ENCODE assay signal across 11 cellular contexts in the genomic region with DNA sequence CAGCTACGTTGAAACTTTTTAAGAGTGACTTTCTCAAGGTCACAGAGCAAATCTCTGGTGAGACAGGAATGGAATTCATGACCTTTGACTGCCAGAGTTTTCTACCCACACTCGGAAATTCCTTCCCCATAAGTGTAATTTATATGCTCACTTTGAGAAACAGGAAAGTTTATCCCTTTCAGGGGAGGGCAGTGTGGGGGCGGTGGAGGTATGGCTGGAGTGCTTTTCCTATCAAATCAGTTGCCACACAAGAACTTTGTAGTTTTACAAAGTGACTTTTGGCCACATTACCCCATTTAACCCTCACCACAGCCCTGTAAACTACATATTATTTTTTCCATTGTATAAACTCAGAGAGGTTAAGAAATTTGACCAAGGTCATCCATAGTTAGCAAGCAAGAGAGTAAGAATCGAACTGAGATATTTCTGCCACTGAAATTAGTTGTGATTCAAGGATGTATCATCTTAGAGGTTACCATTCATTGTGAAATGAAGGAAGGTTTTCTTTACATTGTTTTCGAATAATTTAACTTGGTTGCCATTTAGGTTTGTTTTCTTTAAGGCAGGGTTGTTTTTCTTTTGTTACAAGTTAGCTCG. TPM values are rescaled to one million over a fixed set of nuclear protein-coding genes. Genes with fewer than 3 reads are reported as not detected.
DNase-seq lines count a peak whose midpoint lies in the region; ATAC-seq and TF ChIP-seq lines count a peak whose summit lies in the region.
"Had no signal": no experiment of that assay in that cellular context is flagged by ENCODE, and none has a peak within 500 bp of the region (broad histone marks: within the 10 kb centered on the region; RNA-seq: fewer than 3 reads in every experiment).

No MANE protein-coding gene starts in this region.

- POLR2A ChIA-PET in activated CD4-positive, alpha-beta T cell treated with anti-CD3 and anti-CD28 coated beads for 36 hours (lab: Charles Lee) = no interaction called here
- POLR2A ChIA-PET in activated CD4-positive, alpha-beta T cell treated with anti-CD3 and anti-CD28 coated beads, Interleukin-2, amount 10 ng/mL, durations not matched to agents 7 days and 5 days (lab: Charles Lee) = no interaction called here

- peaks cover 85% of the 10 kb centered on the region for H3K79me2 ChIP-seq in OCI-LY1 (ENCODE audit: insufficient read depth, low read length)

- H2AFZ ChIP-seq in OCI-LY1 (ENCODE audit: low read length) = no peak overlapping the region
- H2AFZ ChIP-seq: PC-9 had no signal

- H3K27me3 Mint-ChIP-seq in activated CD4-positive, alpha-beta T cell treated with anti-CD3 and anti-CD28 coated beads for 36 hours = no peaks in the 10 kb centered on the region
- H3K27me3 Mint-ChIP-seq in activated CD4-positive, alpha-beta T cell treated with anti-CD3 and anti-CD28 coated beads, Interleukin-2, amount 10 ng/mL, durations not matched to agents 7 days and 5 days = no peaks in the 10 kb centered on the region
- H3K27me3 Mint-ChIP-seq in chondrocyte (ENCODE audit: low read depth) = no peaks in the 10 kb centered on the region

- TF ChIP-seq CTCF in OCI-LY1 (IDR thresholded peaks at IDR 0.05; ENCODE audit: low read length) = no peak
- no peak for TF ChIP-seq CTCF in chondrocyte (IDR thresholded peaks at IDR 0.05)
- TF ChIP-seq CTCF in psoas muscle (IDR thresholded peaks at IDR 0.05) = no peak

- H3K9me2 ChIP-seq in OCI-LY1 (ENCODE audit: low read depth, low read length) = no peaks in the 10 kb centered on the region

- H3K27ac ChIP-seq in OCI-LY1 (ENCODE audit: low read depth, low read length, poor library complexity, severe bottlenecking) (peak overlapping the region; percentile 87), psoas muscle (no peak overlapping the region)
- H3K27ac ChIP-seq: PC-9, upper lobe of left lung had no signal

- H3K27ac Mint-ChIP-seq in activated CD4-positive, alpha-beta T cell treated with anti-CD3 and anti-CD28 coated beads for 36 hours = peak overlapping the region; percentile 80
- no peak overlapping the region for H3K27ac Mint-ChIP-seq in activated CD4-positive, alpha-beta T cell treated with anti-CD3 and anti-CD28 coated beads, Interleukin-2, amount 10 ng/mL, durations not matched to agents 7 days and 5 days
- peak overlapping the region; percentile 83 for H3K27ac Mint-ChIP-seq in chondrocyte (ENCODE audit: unreplicated experiment)

- CTCF ChIA-PET in activated CD4-positive, alpha-beta T cell treated with anti-CD3 and anti-CD28 coated beads for 36 hours (lab: Charles Lee) = interaction anchor here (1.0 to 1.1 kb wide), 2 partner anchors 10 to 292 kb away, joined by 3 read pairs; no protein-coding TSS in a partner anchor
- CTCF ChIA-PET in activated CD4-positive, alpha-beta T cell treated with anti-CD3 and anti-CD28 coated beads, Interleukin-2, amount 10 ng/mL, durations not matched to agents 7 days and 5 days (lab: Charles Lee) = interaction anchor here (0.6 kb wide), 1 partner anchor 160 kb away, joined by 5 read pairs; no protein-coding TSS in a partner anchor

- intact Hi-C loops in activated CD4-positive, alpha-beta T cell treated with anti-CD3 and anti-CD28 coated beads for 36 hours (cut with DNase I, micrococcal nuclease) = loop anchor here (1.0 to 2.0 kb wide), 2 partner anchors 37 to 159 kb away; no protein-coding TSS in a partner anchor
- intact Hi-C loops in psoas muscle (cut with DNase I) = loop anchor here in 1 of 2 donors (10.0 kb wide), 1 partner anchor 53 kb away; no protein-coding TSS in a partner anchor

- H3K4me3 Mint-ChIP-seq in activated CD4-positive, alpha-beta T cell treated with anti-CD3 and anti-CD28 coated beads for 36 hours = peak overlapping the region; percentile 40
- no peak overlapping the region for H3K4me3 Mint-ChIP-seq in activated CD4-positive, alpha-beta T cell treated with anti-CD3 and anti-CD28 coated beads, Interleukin-2, amount 10 ng/mL, durations not matched to agents 7 days and 5 days
- peak overlapping the region; percentile 52 for H3K4me3 Mint-ChIP-seq in chondrocyte (ENCODE audit: unreplicated experiment)

- H3K36me3 ChIP-seq in OCI-LY1 (ENCODE audit: insufficient read depth, low read length) (no peaks in the 10 kb centered on the region), psoas muscle (ENCODE audit: insufficient read depth in 1 of 2, low read depth in 1 of 2) (no peaks in the 10 kb centered on the region)
- H3K36me3 ChIP-seq: upper lobe of left lung had no signal

- peak overlapping the region; percentile 58 for H3K4me2 ChIP-seq in OCI-LY1 (ENCODE audit: low read length)
- H3K4me2 ChIP-seq: PC-9 had no signal

- H3K4me3 ChIP-seq in OCI-LY1 (ENCODE audit: low read depth, low read length, poor library complexity, severe bottlenecking) = peak overlapping the region; percentile 40
- no peak overlapping the region for H3K4me3 ChIP-seq in psoas muscle
- H3K4me3 ChIP-seq: PC-9, upper lobe of left lung had no signal

- peak; percentile 46 for DNase-seq in activated CD4-positive, alpha-beta T cell treated with anti-CD3 and anti-CD28 coated beads for 36 hours
- no peak for DNase-seq in activated CD4-positive, alpha-beta T cell treated with anti-CD3 and anti-CD28 coated beads, Interleukin-2, amount 10 ng/mL, durations not matched to agents 7 days and 5 days
- DNase-seq in chondrocyte (ENCODE audit: low spot score) (no peak), renal cortical epithelial cell (ENCODE audit: low read depth) (peak; percentile 74), psoas muscle (no peak), nucleus accumbens (lab: John Stamatoyannopoulos, UW) (no peak)
- DNase-seq: NCI-H1048, PC-9, upper lobe of left lung had no signal

- H3K27me3 ChIP-seq in OCI-LY1 (ENCODE audit: insufficient read depth, low read length) (no peaks in the 10 kb centered on the region), psoas muscle (ENCODE audit: insufficient read depth in 3 of 3, low read length in 2 of 3) (no peaks in the 10 kb centered on the region)
- H3K27me3 ChIP-seq: upper lobe of left lung had no signal

- peaks cover 89% of the 10 kb centered on the region for H3K4me1 ChIP-seq in OCI-LY1 (ENCODE audit: insufficient read depth, low read length, severe bottlenecking)
- peaks cover 43% of the 10 kb centered on the region for H3K4me1 ChIP-seq in psoas muscle

- no peaks in the 10 kb centered on the region for H3K36me3 Mint-ChIP-seq in activated CD4-positive, alpha-beta T cell treated with anti-CD3 and anti-CD28 coated beads for 36 hours (ENCODE audit: low read depth)
- peaks cover 21% of the 10 kb centered on the region for H3K36me3 Mint-ChIP-seq in activated CD4-positive, alpha-beta T cell treated with anti-CD3 and anti-CD28 coated beads, Interleukin-2, amount 10 ng/mL, durations not matched to agents 7 days and 5 days (ENCODE audit: low read depth)
- no peaks in the 10 kb centered on the region for H3K36me3 Mint-ChIP-seq in chondrocyte (ENCODE audit: low read depth)

- peak; percentile 42 for ATAC-seq in activated CD4-positive, alpha-beta T cell treated with anti-CD3 and anti-CD28 coated beads for 36 hours
- no peak for ATAC-seq in GM19328 (IDR thresholded peaks at IDR 0.05; ENCODE audit: unreplicated experiment)
- no peak for ATAC-seq in psoas muscle

- no peaks in the 10 kb centered on the region for H4K20me1 ChIP-seq in OCI-LY1 (ENCODE audit: insufficient read depth, low read length)

- H3K9ac ChIP-seq in OCI-LY1 (ENCODE audit: low read length) = peak overlapping the region; percentile 41

- 54 to 63% (median 55%) methylated on average over 6 of the region's 6 CpGs for WGBS in psoas muscle, 3 donors

- H3K9me3 ChIP-seq in OCI-LY1 (ENCODE audit: low read length) (no peaks in the 10 kb centered on the region), psoas muscle (no peaks in the 10 kb centered on the region)
- H3K9me3 ChIP-seq: upper lobe of left lung had no signal

- 0 out of 2 replicates have a peak, but pooled peaks cover 3% of the 10 kb centered on the region for H3F3A ChIP-seq in OCI-LY1 (ENCODE audit: insufficient read depth, low read length)

- peaks cover 69% of the 10 kb centered on the region for H3K4me1 Mint-ChIP-seq in activated CD4-positive, alpha-beta T cell treated with anti-CD3 and anti-CD28 coated beads for 36 hours
- H3K4me1 Mint-ChIP-seq in activated CD4-positive, alpha-beta T cell treated with anti-CD3 and anti-CD28 coated beads, Interleukin-2, amount 10 ng/mL, durations not matched to agents 7 days and 5 days = peaks cover 56% of the 10 kb centered on the region
- peaks cover 59% of the 10 kb centered on the region for H3K4me1 Mint-ChIP-seq in chondrocyte (ENCODE audit: low read depth)

- no peaks in the 10 kb centered on the region for H3K9me3 Mint-ChIP-seq in activated CD4-positive, alpha-beta T cell treated with anti-CD3 and anti-CD28 coated beads for 36 hours (ENCODE audit: low read depth)
- H3K9me3 Mint-ChIP-seq in activated CD4-positive, alpha-beta T cell treated with anti-CD3 and anti-CD28 coated beads, Interleukin-2, amount 10 ng/mL, durations not matched to agents 7 days and 5 days = peaks cover 3% of the 10 kb centered on the region
- H3K9me3 Mint-ChIP-seq in chondrocyte (ENCODE audit: low read depth) = no peaks in the 10 kb centered on the region

RNA-seq across cellular contexts. Expression of gene KLF12, which starts 5.9 kb away (rescaled TPM):
- total RNA-seq in activated CD4-positive, alpha-beta T cell treated with anti-CD3 and anti-CD28 coated beads for 36 hours = 10 to 100 TPM; 20.1 to 29.2 TPM
- 10 to 100 TPM; 33.6 to 44.3 TPM for total RNA-seq in activated CD4-positive, alpha-beta T cell treated with anti-CD3 and anti-CD28 coated beads, Interleukin-2, amount 10 ng/mL, durations not matched to agents 7 days and 5 days
- total RNA-seq in chondrocyte = 25.2 to 29.0 TPM (median 28.4 TPM) in 3 replicates
- total RNA-seq in renal cortical epithelial cell = 8.2 and 14.0 TPM in 2 replicates
- total RNA-seq in psoas muscle = 10 to 100 TPM in 1 of 4 donors, 1 to 10 TPM in 3; 8.0 to 12.4 (median 8.6) TPM
- 1 to 10 TPM in 2 of 3 donors, under 1 TPM in 1; 0.55 to 2.1 (median 1.7) TPM for polyA plus RNA-seq in psoas muscle

Comparison
In these comparisons a context has a peak if more than half of its experiments do, and no peak if none do; other contexts are left out.
1. DNase-seq: peak in activated CD4-positive, alpha-beta T cell treated with anti-CD3 and anti-CD28 coated beads for 36 hours (single experiment) and renal cortical epithelial cell (single experiment); none in activated CD4-positive, alpha-beta T cell treated with anti-CD3 and anti-CD28 coated beads, Interleukin-2, amount 10 ng/mL, durations not matched to agents 7 days and 5 days (single experiment), chondrocyte (single experiment), psoas muscle (0 of 2) and nucleus accumbens (0 of 56).